In genomic region chr15:76312540-76313174, GRCh38 we compare ENCODE assay signal across 1 cellular context.
A peak's percentile ranks its signal among the peaks of the same experiment; 100 is the strongest.
TF ChIP-seq lines count a peak whose summit lies in the region.

No MANE protein-coding gene starts in this region.

TF ChIP-seq in HepG2, 621 proteins besides CTCF, POLR2A, EP300 and RAD21 (continued from another document):
- TF ChIP-seq ZNF362 (CRISPR knock-in tag; IDR thresholded peaks at IDR 0.05; ENCODE audit: borderline replicate concordance) (peak; percentile 48; the same call in 1 of the 2 replicates), SKIL (CRISPR knock-in tag; IDR thresholded peaks at IDR 0.05; ENCODE audit: borderline replicate concordance) (no peak), HIC2 (CRISPR knock-in tag; IDR thresholded peaks at IDR 0.05; ENCODE audit: low read depth) (peak; percentile 47; the same call in 1 of the 2 replicates), ZGPAT (CRISPR knock-in tag; IDR thresholded peaks at IDR 0.05) (peak; percentile 29; the same call in 1 of the 2 replicates), KMT2A (CRISPR knock-in tag; IDR thresholded peaks at IDR 0.05) (no peak), ZNF253 (CRISPR knock-in tag; IDR thresholded peaks at IDR 0.05; ENCODE audit: borderline replicate concordance) (no peak), ZNF441 (CRISPR knock-in tag; IDR thresholded peaks at IDR 0.05; ENCODE audit: borderline replicate concordance) (peak; percentile 27; the same call in 1 of the 2 replicates), MAX (IDR thresholded peaks at IDR 0.05) (peak; percentile 30; the same call in 1 of the 2 replicates), MYC (CRISPR knock-in tag; IDR thresholded peaks at IDR 0.05; ENCODE audit: borderline replicate concordance) (peak; percentile 19; the same call in 1 of the 2 replicates), REST (IDR thresholded peaks at IDR 0.05; ENCODE audit: borderline replicate concordance in 1 of 2, low read depth in 1 of 2, low read length in 2 of 2) (no peak), ZSCAN20 (CRISPR knock-in tag; IDR thresholded peaks at IDR 0.05; ENCODE audit: borderline replicate concordance) (no peak), ZBTB21 (CRISPR knock-in tag; IDR thresholded peaks at IDR 0.05) (no peak), HNRNPLL (IDR thresholded peaks at IDR 0.05; ENCODE audit: low read depth, low read length, poor library complexity, severe bottlenecking) (no peak), BHLHE40 (IDR thresholded peaks at IDR 0.05; ENCODE audit: low read length) (no peak), CHD4 (IDR thresholded peaks at IDR 0.05; ENCODE audit: borderline replicate concordance, low read length) (no peak), MYPOP (CRISPR knock-in tag; IDR thresholded peaks at IDR 0.05) (no peak), JUN (CRISPR knock-in tag; IDR thresholded peaks at IDR 0.05) (peak; percentile 70; the same call in 1 of the 2 replicates), NFRKB (IDR thresholded peaks at IDR 0.05) (no peak), FOXO1 (CRISPR knock-in tag; IDR thresholded peaks at IDR 0.05) (no peak)
